15 cellular contexts compared by ENCODE assay signal in the genomic region with DNA sequence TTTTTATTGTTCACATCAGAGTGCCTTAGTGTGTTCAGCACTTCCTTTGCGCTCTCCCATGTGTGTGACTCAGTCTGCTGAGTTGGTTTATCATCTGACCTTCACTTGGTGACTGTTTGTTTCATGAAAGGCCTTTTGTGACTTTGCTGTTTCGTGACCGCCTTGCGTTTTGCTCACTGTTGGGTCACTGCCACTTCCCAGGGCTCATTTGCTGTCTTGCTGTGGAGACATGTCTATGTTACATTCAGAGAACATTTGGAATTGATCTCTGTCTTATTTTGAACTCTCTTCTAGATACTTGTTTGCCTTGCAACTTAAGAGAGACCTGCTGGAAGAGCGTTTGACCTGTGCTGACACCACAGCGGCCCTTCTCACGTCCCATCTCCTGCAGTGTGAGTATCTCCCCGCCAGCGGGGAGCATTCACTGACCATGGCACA. TPM values are rescaled to one million over a fixed set of nuclear protein-coding genes. Genes with fewer than 3 reads are reported as not detected.
DNase-seq lines count a peak whose midpoint lies in the region; ATAC-seq, FAIRE-seq and TF ChIP-seq lines count a peak whose summit lies in the region.
"Had no signal": no experiment of that assay in that cellular context is flagged by ENCODE, and none has a peak within 500 bp of the region (broad histone marks: within the 10 kb centered on the region; RNA-seq: fewer than 3 reads in every experiment).

No MANE protein-coding gene starts in this region.

- H3K9ac ChIP-seq in subcutaneous abdominal adipose tissue (ENCODE audit: low read length in 5 of 5) (no peak overlapping the region), kidney (ENCODE audit: low read length in 2 of 2) (no peak overlapping the region)

- H3K36me3 ChIP-seq in subcutaneous abdominal adipose tissue (ENCODE audit: control insufficient read depth in 5 of 5, insufficient read depth in 5 of 5, low read length in 5 of 5) (peaks cover 10 to 67% (median 47%) of the 10 kb centered on the region in 5 donors), kidney (ENCODE audit: control insufficient read depth in 1 of 2, insufficient read depth in 2 of 2, low read length in 2 of 2) (peaks cover 30 to 56% of the 10 kb centered on the region in 2 donors)

- no peak overlapping the region for H3K27ac Mint-ChIP-seq in activated naive CD8-positive, alpha-beta T cell treated with anti-CD3 and anti-CD28 coated beads for 36 hours
- H3K27ac Mint-ChIP-seq: activated naive CD4-positive, alpha-beta T cell treated with anti-CD3 and anti-CD28 coated beads, Interleukin-2, amount 50 U/mL, for 24 hours; GM23338; stimulated activated memory B cell treated with anti-CD40 and anti-IgM and Interleukin-4, amounts not matched to agents 10 μg/mL and 1 μg/mL and 100 μg/mL, for 72 hours had no signal

- H3K27me3 ChIP-seq in layer of hippocampus (ENCODE audit: control insufficient read depth, insufficient read depth, low read length), result no peaks in the 10 kb centered on the region
- H3K27me3 ChIP-seq in subcutaneous abdominal adipose tissue (ENCODE audit: control insufficient read depth in 5 of 5, insufficient read depth in 4 of 5, low read length in 5 of 5), result no peaks in the 10 kb centered on the region

- peak; percentile 30 for DNase-seq in M059J (ENCODE audit: low read depth)
- peak in 51 of 61 donors; percentile 17 to 84 (median 59) for DNase-seq in caudate nucleus (lab: John Stamatoyannopoulos, UW)
- DNase-seq in activated naive CD8-positive, alpha-beta T cell treated with anti-CD3 and anti-CD28 coated beads for 36 hours, result no peak
- no peak for DNase-seq in kidney
- DNase-seq: Caco-2, Karpas-422, NCI-H2081 treated with DMSO at 0.1 percent for 48 hours had no signal

- H3K27ac ChIP-seq in caudate nucleus (ENCODE audit: low read depth, low read length), result peak overlapping the region; percentile 53
- peak overlapping the region; percentile 77 for H3K27ac ChIP-seq in layer of hippocampus (ENCODE audit: low read depth, low read length)
- H3K27ac ChIP-seq in subcutaneous abdominal adipose tissue (ENCODE audit: low read depth, low read length), result peak overlapping the region; percentile 39
- peak overlapping the region in 1 of 2 donors; percentile 37 for H3K27ac ChIP-seq in kidney (ENCODE audit: low read depth in 2 of 2, low read length in 2 of 2)

- FAIRE-seq in kidney (lab: Jason Lieb, UNC), result no peak
- FAIRE-seq: endometrium, islet of Langerhans had no signal

- no peak overlapping the region for H3K4me3 ChIP-seq in subcutaneous abdominal adipose tissue (ENCODE audit: low read depth in 1 of 5, low read length in 5 of 5)
- H3K4me3 ChIP-seq in kidney (ENCODE audit: low read length in 2 of 2), result no peak overlapping the region
- H3K4me3 ChIP-seq: GM23338 had no signal

- H3K36me3 Mint-ChIP-seq in activated naive CD8-positive, alpha-beta T cell treated with anti-CD3 and anti-CD28 coated beads for 36 hours, result peaks cover 11% of the 10 kb centered on the region

- intact Hi-C loops in kidney (cut with DNase I), result no loop called here

- H3K9me3 Mint-ChIP-seq in activated naive CD8-positive, alpha-beta T cell treated with anti-CD3 and anti-CD28 coated beads for 36 hours, result no peaks in the 10 kb centered on the region
- H3K9me3 Mint-ChIP-seq: activated naive CD4-positive, alpha-beta T cell treated with anti-CD3 and anti-CD28 coated beads, Interleukin-2, amount 50 U/mL, for 24 hours; GM23338; stimulated activated memory B cell treated with anti-CD40 and anti-IgM and Interleukin-4, amounts not matched to agents 10 μg/mL and 1 μg/mL and 100 μg/mL, for 72 hours had no signal

- ATAC-seq in HG03520 (IDR thresholded peaks at IDR 0.05; ENCODE audit: unreplicated experiment), result no peak
- ATAC-seq: GM23338; stimulated activated memory B cell treated with anti-CD40 and anti-IgM and Interleukin-4, amounts not matched to agents 10 μg/mL and 1 μg/mL and 100 μg/mL, for 72 hours had no signal

- no peak for TF ChIP-seq CTCF in kidney (IDR thresholded peaks at IDR 0.05; ENCODE audit: borderline replicate concordance, extremely low read depth, insufficient read depth)

- no peaks in the 10 kb centered on the region for H3K27me3 Mint-ChIP-seq in activated naive CD8-positive, alpha-beta T cell treated with anti-CD3 and anti-CD28 coated beads for 36 hours
- H3K27me3 Mint-ChIP-seq: activated naive CD4-positive, alpha-beta T cell treated with anti-CD3 and anti-CD28 coated beads, Interleukin-2, amount 50 U/mL, for 24 hours; stimulated activated memory B cell treated with anti-CD40 and anti-IgM and Interleukin-4, amounts not matched to agents 10 μg/mL and 1 μg/mL and 100 μg/mL, for 72 hours had no signal

- H3K9me3 ChIP-seq in subcutaneous abdominal adipose tissue (ENCODE audit: control insufficient read depth in 5 of 5, low read length in 5 of 5) (no peaks in the 10 kb centered on the region), kidney (ENCODE audit: control insufficient read depth in 1 of 2, low read length in 2 of 2) (no peaks in the 10 kb centered on the region)
- H3K9me3 ChIP-seq: Caco-2 had no signal

- no peak overlapping the region for H3K4me3 Mint-ChIP-seq in activated naive CD8-positive, alpha-beta T cell treated with anti-CD3 and anti-CD28 coated beads for 36 hours
- H3K4me3 Mint-ChIP-seq: activated naive CD4-positive, alpha-beta T cell treated with anti-CD3 and anti-CD28 coated beads, Interleukin-2, amount 50 U/mL, for 24 hours; GM23338; stimulated activated memory B cell treated with anti-CD40 and anti-IgM and Interleukin-4, amounts not matched to agents 10 μg/mL and 1 μg/mL and 100 μg/mL, for 72 hours had no signal

- H3K4me1 ChIP-seq in subcutaneous abdominal adipose tissue (ENCODE audit: control insufficient read depth in 5 of 5, insufficient read depth in 5 of 5, low read length in 5 of 5) (peaks cover 0 to 18% (median 8%) of the 10 kb centered on the region in 5 donors), kidney (ENCODE audit: control insufficient read depth in 1 of 2, insufficient read depth in 1 of 2, low read depth in 1 of 2, low read length in 2 of 2) (no peaks in the 10 kb centered on the region)
- H3K4me1 ChIP-seq: Caco-2 had no signal

- H3K4me1 Mint-ChIP-seq in activated naive CD8-positive, alpha-beta T cell treated with anti-CD3 and anti-CD28 coated beads for 36 hours, result peaks cover 5% of the 10 kb centered on the region
- H3K4me1 Mint-ChIP-seq: activated naive CD4-positive, alpha-beta T cell treated with anti-CD3 and anti-CD28 coated beads, Interleukin-2, amount 50 U/mL, for 24 hours; GM23338; stimulated activated memory B cell treated with anti-CD40 and anti-IgM and Interleukin-4, amounts not matched to agents 10 μg/mL and 1 μg/mL and 100 μg/mL, for 72 hours had no signal

RNA-seq across cellular contexts. Expression of a gene that starts 54.7 kb away (rescaled TPM):
- total RNA-seq in M059J (2014; rRNA removed; shearing (Covaris generic)), result 12.8 and 17.0 TPM in 2 replicates
- total RNA-seq in activated naive CD8-positive, alpha-beta T cell treated with anti-CD3 and anti-CD28 coated beads for 36 hours, result 10 to 100 TPM; 32.7 to 36.8 TPM
- 50.5 TPM for total RNA-seq in kidney
- polyA plus RNA-seq in kidney (ENCODE audit: insufficient read depth, low read depth, low replicate concordance), result 20.3 TPM

Comparison
In these comparisons a context has a peak if more than half of its experiments do, and no peak if none do; other contexts are left out.
1. DNase-seq: peak in M059J (single experiment) and caudate nucleus (51 of 61); none in activated naive CD8-positive, alpha-beta T cell treated with anti-CD3 and anti-CD28 coated beads for 36 hours (single experiment) and kidney (single experiment).